ENCODE assay signal across 14 cellular contexts in the genomic region with DNA sequence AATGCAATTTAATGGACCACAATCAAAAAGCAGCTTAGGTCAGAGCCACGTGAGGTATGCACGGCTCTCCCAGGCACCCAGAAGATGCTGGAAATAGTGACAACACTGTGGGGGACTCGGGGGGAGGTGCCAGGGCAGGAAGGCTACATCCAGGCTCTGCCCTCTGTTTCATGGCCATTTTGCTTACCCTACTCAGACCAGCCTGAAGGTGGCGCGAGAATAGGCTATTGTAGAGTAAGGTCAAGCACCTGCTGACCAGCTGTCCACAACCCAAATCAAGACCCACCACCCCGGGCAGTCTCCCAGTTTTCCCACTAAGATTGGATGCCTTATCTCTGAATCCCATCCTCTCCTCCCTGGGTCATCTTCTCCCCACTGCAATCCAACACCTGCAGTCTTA.
DNase-seq lines count a peak whose midpoint lies in the region; ATAC-seq and TF ChIP-seq lines count a peak whose summit lies in the region.
"Had no signal": no experiment of that assay in that cellular context is flagged by ENCODE, and none has a peak within 500 bp of the region (broad histone marks: within the 10 kb centered on the region; RNA-seq: fewer than 3 reads in every experiment).

No MANE protein-coding gene starts in this region.

- H3K36me3 ChIP-seq in BE2C, result no peaks in the 10 kb centered on the region
- H3K36me3 ChIP-seq in CD4-positive, alpha-beta memory T cell (ENCODE audit: insufficient read depth, low read length), result no peaks in the 10 kb centered on the region

- no peaks in the 10 kb centered on the region for H3K4me1 ChIP-seq in BE2C
- H3K4me1 ChIP-seq in CD4-positive, alpha-beta memory T cell (ENCODE audit: insufficient read depth, low read length), result no peaks in the 10 kb centered on the region

- H3K4me1 Mint-ChIP-seq in CD4-positive, alpha-beta memory T cell, result peaks cover 0 to 4% (median 0%) of the 10 kb centered on the region in 4 donors

- DNase-seq in BE2C (no peak), HEK293T (ENCODE audit: extremely low spot score) (peak; percentile 23), iris pigment epithelial cell (ENCODE audit: low read depth) (peak; percentile 3), Kasumi-1 (lab: John Stamatoyannopoulos, UW) (no peak), activated gamma-delta T cell treated with Interleukin-2 at 50 U/mL for 16 hours (no peak)
- no peak for DNase-seq in CD4-positive, alpha-beta memory T cell
- DNase-seq: activated CD4-positive, CD25-positive, alpha-beta regulatory T cell treated with anti-CD3 and anti-CD28 coated beads, Interleukin-2, amount 50 U/mL, for 72 hours; activated naive CD4-positive, alpha-beta T cell treated with Interleukin-2 at 50 U/mL for 16 hours; CD4-positive, alpha-beta T cell; NCI-H1417; RPMI8226; stimulated activated CD4-positive, alpha-beta T cell treated with anti-CD3 and anti-CD28 coated beads, Interleukin-2, amount 100 ng/mL, for 24 hours had no signal

- H3K27ac Mint-ChIP-seq in CD4-positive, alpha-beta memory T cell, result no peak overlapping the region
- H3K27ac Mint-ChIP-seq: CD4-positive, alpha-beta T cell had no signal

- no peaks in the 10 kb centered on the region for H3K9me3 ChIP-seq in BE2C
- H3K9me3 ChIP-seq in CD4-positive, alpha-beta memory T cell (ENCODE audit: control insufficient read depth in 1 of 2, low read length in 2 of 2), result no peaks in the 10 kb centered on the region

- peak; percentile 34; the same call in 1 of the 2 replicates for TF ChIP-seq CTCF in BE2C (IDR thresholded peaks at IDR 0.05; ENCODE audit: low read depth, low read length)
- 0 out of 2 replicates have a peak, but pooled peaks have one; percentile 18 for TF ChIP-seq CTCF in WI38 (IDR thresholded peaks at IDR 0.05; ENCODE audit: low read depth, low read length)

- peaks cover 0 to 2% of the 10 kb centered on the region in 2 donors for H3K27me3 Mint-ChIP-seq in CD4-positive, alpha-beta memory T cell
- H3K27me3 Mint-ChIP-seq: CD4-positive, alpha-beta T cell had no signal

- no peaks in the 10 kb centered on the region for H3K9me3 Mint-ChIP-seq in CD4-positive, alpha-beta memory T cell
- H3K9me3 Mint-ChIP-seq: CD4-positive, alpha-beta T cell had no signal

- intact Hi-C loops in CD4-positive, alpha-beta memory T cell (cut with micrococcal nuclease), result no loop called here

- no peak overlapping the region for H3K4me3 Mint-ChIP-seq in CD4-positive, alpha-beta memory T cell
- H3K4me3 Mint-ChIP-seq: CD4-positive, alpha-beta T cell had no signal

- CTCF ChIA-PET in HEK293T (lab: Yijun Ruan, JAX), result no interaction called here
- CTCF ChIA-PET in CD4-positive, alpha-beta memory T cell (lab: Charles Lee; ENCODE audit: partially characterized antibody), result no interaction called here

- POLR2A ChIA-PET in HEK293T (lab: Yijun Ruan, JAX), result no interaction called here
- POLR2A ChIA-PET in CD4-positive, alpha-beta memory T cell (lab: Charles Lee; ENCODE audit: partially characterized antibody), result no interaction called here

- no peaks in the 10 kb centered on the region for H3K27me3 ChIP-seq in BE2C
- no peaks in the 10 kb centered on the region for H3K27me3 ChIP-seq in CD4-positive, alpha-beta memory T cell (ENCODE audit: insufficient read depth, low read length)

- H3K36me3 Mint-ChIP-seq in CD4-positive, alpha-beta memory T cell, result no peaks in the 10 kb centered on the region

- H3K4me3 ChIP-seq in BE2C (ENCODE audit: low read depth, low read length), result no peak overlapping the region
- no peak overlapping the region for H3K4me3 ChIP-seq in WI38 (ENCODE audit: low read depth, low read length)
- H3K4me3 ChIP-seq in CD4-positive, alpha-beta memory T cell (ENCODE audit: low read length in 2 of 2), result no peak overlapping the region

- H3K27ac ChIP-seq in CD4-positive, alpha-beta memory T cell (ENCODE audit: low read depth, low read length), result no peak overlapping the region

- ATAC-seq in GM19452 (IDR thresholded peaks at IDR 0.05; ENCODE audit: unreplicated experiment), result no peak

TF ChIP-seq in HEK293T, 16 proteins besides CTCF, POLR2A, EP300 and RAD21:
- no peak for TF ChIP-seq FOXK2 (IDR thresholded peaks at IDR 0.05)
TF ChIP-seq in HEK293T: peak in this region for 0.

Comparison
In these comparisons a context has a peak if more than half of its experiments do, and no peak if none do; other contexts are left out.
1. DNase-seq: peak in HEK293T (single experiment) and iris pigment epithelial cell (single experiment); none in BE2C (single experiment), Kasumi-1 (0 of 2), CD4-positive, alpha-beta memory T cell (0 of 5) and activated gamma-delta T cell treated with Interleukin-2 at 50 U/mL for 16 hours (single experiment).